In genomic region chr2:8123464-8123863, GRCh38 we compare ENCODE assay signal across 7 cellular contexts.
"Had no signal": no experiment of that assay in that cellular context is flagged by ENCODE, and none has a peak within 500 bp of the region (broad histone marks: within the 10 kb centered on the region; RNA-seq: fewer than 3 reads in every experiment).

No MANE protein-coding gene starts in this region.

- H3K4me1 Mint-ChIP-seq: IgD-negative memory B cell had no signal

- H3K9ac ChIP-seq: GM23248 had no signal

- DNase-seq: GM23248, GOT3, H7, HFFc6 had no signal

- ATAC-seq: HCT116 had no signal

- H3K4me3 Mint-ChIP-seq: HFFc6, IgD-negative memory B cell had no signal

- H3K36me3 Mint-ChIP-seq: IgD-negative memory B cell had no signal

- H3K36me3 ChIP-seq: HAP-1 had no signal

- H3K9me3 Mint-ChIP-seq: HFFc6, IgD-negative memory B cell had no signal

- H3K4me3 ChIP-seq: GM23248, HAP-1 had no signal

- H3K27ac ChIP-seq: GM23248 had no signal

- H3K27ac Mint-ChIP-seq: HFFc6, IgD-negative memory B cell had no signal

- H3K4me1 ChIP-seq: HAP-1 had no signal

- H3K9me3 ChIP-seq: HAP-1 had no signal
